In the genomic region with DNA sequence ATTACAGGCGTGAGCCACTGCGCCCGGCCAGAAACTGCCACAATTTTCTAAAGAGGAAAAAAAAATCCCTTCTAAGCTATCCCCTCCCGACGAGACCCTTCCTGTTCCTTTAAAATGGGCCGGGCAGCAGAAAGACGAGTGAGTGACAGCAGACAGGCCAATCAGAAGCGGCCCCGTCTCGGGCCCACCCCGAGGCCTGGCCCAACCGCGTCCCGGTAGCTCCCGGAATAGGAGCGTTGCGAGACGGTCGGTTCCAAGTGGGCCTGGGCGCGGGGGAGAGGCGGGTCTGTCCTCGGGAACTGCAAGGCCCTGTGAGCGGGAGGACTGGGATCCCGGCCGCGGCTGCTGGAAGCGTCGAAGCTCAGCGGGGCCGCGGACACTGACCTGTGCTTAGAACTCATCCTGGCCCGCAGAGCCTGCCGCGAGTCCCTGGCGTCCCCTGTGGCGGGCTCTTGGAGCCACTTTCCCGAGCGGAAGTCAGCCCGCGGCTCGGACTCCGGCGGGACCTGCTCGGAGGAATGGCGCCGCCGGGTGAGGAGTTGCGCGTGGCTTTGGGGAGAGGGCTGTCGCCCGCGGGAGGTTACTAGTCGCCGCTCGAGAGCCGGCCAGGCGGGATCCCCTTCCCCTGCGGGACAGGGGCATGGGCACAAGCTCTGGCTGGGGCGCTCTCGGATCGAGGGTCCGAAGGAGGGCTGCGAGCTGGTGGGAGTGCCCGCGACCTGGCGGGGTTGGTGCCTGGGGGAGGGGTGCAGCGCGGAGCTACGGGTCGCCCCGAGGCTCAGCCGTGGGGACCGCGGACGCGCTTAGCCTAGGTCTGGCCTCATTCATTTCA, we compare ENCODE assay signal across 8 cellular contexts. TPM values are rescaled to one million over a fixed set of nuclear protein-coding genes. Genes with fewer than 3 reads are reported as not detected.
A peak's percentile ranks its signal among the peaks of the same experiment; 100 is the strongest.
DNase-seq lines count a peak whose midpoint lies in the region; ATAC-seq and TF ChIP-seq lines count a peak whose summit lies in the region.

A gene (minus strand): TSS at position 710 of the 832 bp plus-strand sequence.
A gene (plus strand): TSS at position 492 of the 832 bp plus-strand sequence. CDS start 27 bp downstream, at position 519.

- no peak for TF ChIP-seq CTCF in epithelial cell of proximal tubule (conservative IDR thresholded peaks at IDR 0.05; ENCODE audit: low read depth, low read length)

- DNase-seq in DMS153 treated with DMSO at 0.1 percent for 48 hours (lab: John Stamatoyannopoulos, UW; ENCODE audit: unreplicated experiment) (peak; percentile 83), OCI-M2 (lab: John Stamatoyannopoulos, UW; ENCODE audit: unreplicated experiment) (peak; percentile 81), epithelial cell of proximal tubule (ENCODE audit: low read depth) (peak; percentile 68), mucosa of gallbladder (ENCODE audit: low spot score) (peak; percentile 98)
- DNase-seq in activated T-cell treated with anti-CD3 and anti-CD28 coated beads, Interleukin-2, amount 50 U/mL, for 1 hour = peak; percentile 94
- peak; percentile 96 for DNase-seq in stimulated activated CD8-positive, alpha-beta memory T cell treated with anti-CD3 and anti-CD28 coated beads, Interleukin-4, amount 100 ng/mL, for 24 hours (ENCODE audit: low read depth)

- peak; percentile 69; the same call in 1 of the 2 replicates for TF ChIP-seq EP300 in Ishikawa (IDR thresholded peaks at IDR 0.05; ENCODE audit: borderline replicate concordance)

- peak; percentile 89 for ATAC-seq in GM21619 (IDR thresholded peaks at IDR 0.05; ENCODE audit: unreplicated experiment)

- no peak for TF ChIP-seq RAD21 in Ishikawa (IDR thresholded peaks at IDR 0.05; ENCODE audit: low read depth)

- peak within 1 kb of the TSS; percentile 96 for H3K4me3 ChIP-seq in epithelial cell of proximal tubule (ENCODE audit: low read depth, low read length)

TF ChIP-seq in Ishikawa, 13 proteins besides CTCF, POLR2A, EP300 and RAD21:
- TF ChIP-seq, protein P1, sequence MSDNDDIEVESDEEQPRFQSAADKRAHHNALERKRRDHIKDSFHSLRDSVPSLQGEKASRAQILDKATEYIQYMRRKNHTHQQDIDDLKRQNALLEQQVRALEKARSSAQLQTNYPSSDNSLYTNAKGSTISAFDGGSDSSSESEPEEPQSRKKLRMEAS (IDR thresholded peaks at IDR 0.05) = peak; percentile 68
- no peak for TF ChIP-seq TEAD4 (IDR thresholded peaks at IDR 0.05)
- 0 out of 2 replicates have a peak, but pooled peaks have one; percentile 21 for TF ChIP-seq EGR1 (IDR thresholded peaks at IDR 0.05)
- peak; percentile 84 for TF ChIP-seq YY1 (IDR thresholded peaks at IDR 0.05; ENCODE audit: low read depth)
- TF ChIP-seq NFIC (IDR thresholded peaks at IDR 0.05) = no peak; the same call in 1 of the 2 replicates
- TF ChIP-seq CREB1 (IDR thresholded peaks at IDR 0.05; ENCODE audit: low read depth) = peak; percentile 69
- TF ChIP-seq ZBTB7A (IDR thresholded peaks at IDR 0.05; ENCODE audit: low read depth) = peak; percentile 74; the same call in 1 of the 2 replicates
- peak; percentile 92 for TF ChIP-seq TAF1 (IDR thresholded peaks at IDR 0.05; ENCODE audit: low read depth)
TF ChIP-seq in Ishikawa: peak in this region for 6.

RNA-seq across cellular contexts. Expression of the first gene that starts in this region (rescaled TPM):
- total RNA-seq in epithelial cell of proximal tubule (0.43 and 1.2 TPM in 2 replicates), mucosa of gallbladder (1.8 TPM)

RNA-seq across cellular contexts. Expression of the second gene that starts in this region (rescaled TPM):
- total RNA-seq in epithelial cell of proximal tubule (165 and 210 TPM in 2 replicates), mucosa of gallbladder (206 TPM)

Comparison
In these comparisons a context has a peak if more than half of its experiments do, and no peak if none do; other contexts are left out.
1. Peak in every context shown above with its lines: DNase-seq, ATAC-seq and H3K4me3 ChIP-seq.